1 cellular context compared by ENCODE assay signal in the genomic region with DNA sequence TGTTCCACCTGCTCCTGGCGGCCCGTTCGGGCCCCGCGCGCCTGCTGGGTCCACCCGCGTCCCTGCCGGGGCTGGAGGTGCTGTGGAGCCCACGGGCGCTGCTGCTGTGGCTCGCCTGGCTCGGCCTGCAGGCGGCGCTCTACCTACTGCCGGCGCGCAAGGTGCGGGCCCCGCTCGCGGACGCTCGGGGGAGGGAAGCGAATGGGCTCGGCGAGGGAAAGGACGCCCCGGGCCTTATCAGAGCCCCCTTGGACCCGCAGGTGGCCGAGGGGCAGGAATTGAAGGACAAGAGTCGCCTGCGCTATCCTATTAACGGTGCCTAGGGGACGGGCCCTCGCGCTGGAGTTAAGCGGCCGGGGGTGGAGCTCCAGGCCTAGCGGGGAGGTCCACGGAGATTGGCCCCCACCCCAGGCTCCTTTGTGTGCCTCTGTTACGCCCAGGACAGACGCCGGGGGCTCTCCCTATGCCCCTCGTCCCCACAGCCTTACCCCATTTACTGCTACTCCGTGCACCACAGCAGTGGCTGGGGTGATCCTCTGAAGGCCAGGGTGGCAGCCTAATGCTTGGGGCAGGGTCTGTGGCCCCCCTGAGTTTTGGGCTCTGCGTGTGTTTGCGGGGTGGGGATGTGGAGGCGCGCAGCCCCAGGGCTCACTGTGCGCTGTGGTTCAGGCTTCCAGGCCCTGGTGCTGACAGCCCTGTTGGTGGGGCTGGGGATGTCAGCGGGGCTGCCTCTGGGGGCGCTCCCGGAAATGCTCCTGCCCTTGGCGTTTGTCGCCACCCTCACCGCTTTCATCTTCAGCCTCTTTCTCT.
TF ChIP-seq lines count a peak whose summit lies in the region.

No MANE protein-coding gene starts in this region.

TF ChIP-seq in K562, 482 proteins besides CTCF, POLR2A, EP300 and RAD21 (continued from another document and continues in another):
- TF ChIP-seq FOXP1 (CRISPR knock-in tag; IDR thresholded peaks at IDR 0.05) (0 out of 2 replicates have a peak, but pooled peaks have one; percentile 29), SP2 (IDR thresholded peaks at IDR 0.05; ENCODE audit: extremely low read depth, low read depth, low read length, poor library complexity, severe bottlenecking) (no peak), BCOR (IDR thresholded peaks at IDR 0.05) (no peak), NRF1 (conservative IDR thresholded peaks at IDR 0.05 in 1 of 2, IDR thresholded peaks at IDR 0.05 in 1 of 2) (peak; percentile 34 to 53; a peak in 3 of 4 replicates), CBX1 (IDR thresholded peaks at IDR 0.05; ENCODE audit: low read depth) (peak; percentile 84), NCOA1 (IDR thresholded peaks at IDR 0.05; ENCODE audit: low read depth) (no peak), ADNP (tag; IDR thresholded peaks at IDR 0.05) (no peak), ZBED1 (IDR thresholded peaks at IDR 0.05) (no peak), MAFG (tag; conservative IDR thresholded peaks at IDR 0.05) (no peak), BACH1 (tag; IDR thresholded peaks at IDR 0.05) (no peak), MCM7 (IDR thresholded peaks at IDR 0.05) (no peak), SMAD2 (IDR thresholded peaks at IDR 0.05; ENCODE audit: low read depth, low read length) (no peak), RBM14 (IDR thresholded peaks at IDR 0.05; ENCODE audit: borderline replicate concordance, insufficient read depth, low read depth, low read length) (no peak), GTF2F1 (IDR thresholded peaks at IDR 0.05; ENCODE audit: low read depth, low read length) (no peak), HDAC6 (IDR thresholded peaks at IDR 0.05; ENCODE audit: low read depth, low read length) (no peak), BRD9 (IDR thresholded peaks at IDR 0.05; ENCODE audit: low read depth, partially characterized antibody) (no peak), NBN (IDR thresholded peaks at IDR 0.05; ENCODE audit: low read depth) (no peak), ZNF143 (CRISPR knock-in tag; IDR thresholded peaks at IDR 0.05) (no peak), ZNF253 (CRISPR knock-in tag; conservative IDR thresholded peaks at IDR 0.05) (no peak), RNF2 (IDR thresholded peaks at IDR 0.05) (no peak), ZNF444 (CRISPR knock-in tag; IDR thresholded peaks at IDR 0.05) (no peak; the same call in 1 of the 2 replicates), SPI1 (IDR thresholded peaks at IDR 0.05; ENCODE audit: borderline replicate concordance, low read depth, low read length) (no peak), SETDB1 (IDR thresholded peaks at IDR 0.05; ENCODE audit: low read length) (no peak), BMI1 (IDR thresholded peaks at IDR 0.05; ENCODE audit: low read length) (no peak), ZNF830 (CRISPR knock-in tag; IDR thresholded peaks at IDR 0.05) (no peak), CHCHD3 (CRISPR knock-in tag; IDR thresholded peaks at IDR 0.05) (no peak), TAF15 (IDR thresholded peaks at IDR 0.05; ENCODE audit: low read depth, low read length) (no peak), ZNF134 (CRISPR knock-in tag; conservative IDR thresholded peaks at IDR 0.05) (no peak), PTTG1 (tag; IDR thresholded peaks at IDR 0.05; ENCODE audit: low read depth) (no peak), NR1H2 (CRISPR knock-in tag; IDR thresholded peaks at IDR 0.05) (peak; percentile 51; the same call in 1 of the 2 replicates), U2AF1 (optimal IDR thresholded peaks at IDR 0.05; ENCODE audit: low read depth, low read length) (peak; percentile 82), HSF4 (CRISPR knock-in tag; IDR thresholded peaks at IDR 0.05; ENCODE audit: borderline replicate concordance) (no peak), SMAD4 (CRISPR knock-in tag; conservative IDR thresholded peaks at IDR 0.05) (peak; percentile 56), TAL1 (IDR thresholded peaks at IDR 0.05) (no peak), CBFA2T3 (IDR thresholded peaks at IDR 0.05) (no peak), EZH2 (IDR thresholded peaks at IDR 0.05; ENCODE audit: borderline replicate concordance, low read depth, low read length) (no peak), SREBF1 (IDR thresholded peaks at IDR 0.05; ENCODE audit: borderline replicate concordance, low read depth, low read length) (no peak), ZNF668 (CRISPR knock-in tag; IDR thresholded peaks at IDR 0.05) (no peak)
- TF ChIP-seq, protein P1, sequence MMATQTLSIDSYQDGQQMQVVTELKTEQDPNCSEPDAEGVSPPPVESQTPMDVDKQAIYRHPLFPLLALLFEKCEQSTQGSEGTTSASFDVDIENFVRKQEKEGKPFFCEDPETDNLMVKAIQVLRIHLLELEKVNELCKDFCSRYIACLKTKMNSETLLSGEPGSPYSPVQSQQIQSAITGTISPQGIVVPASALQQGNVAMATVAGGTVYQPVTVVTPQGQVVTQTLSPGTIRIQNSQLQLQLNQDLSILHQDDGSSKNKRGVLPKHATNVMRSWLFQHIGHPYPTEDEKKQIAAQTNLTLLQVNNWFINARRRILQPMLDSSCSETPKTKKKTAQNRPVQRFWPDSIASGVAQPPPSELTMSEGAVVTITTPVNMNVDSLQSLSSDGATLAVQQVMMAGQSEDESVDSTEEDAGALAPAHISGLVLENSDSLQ (IDR thresholded peaks at IDR 0.05), result peak; percentile 49; the same call in 1 of the 2 replicates
- TF ChIP-seq, protein P2, sequence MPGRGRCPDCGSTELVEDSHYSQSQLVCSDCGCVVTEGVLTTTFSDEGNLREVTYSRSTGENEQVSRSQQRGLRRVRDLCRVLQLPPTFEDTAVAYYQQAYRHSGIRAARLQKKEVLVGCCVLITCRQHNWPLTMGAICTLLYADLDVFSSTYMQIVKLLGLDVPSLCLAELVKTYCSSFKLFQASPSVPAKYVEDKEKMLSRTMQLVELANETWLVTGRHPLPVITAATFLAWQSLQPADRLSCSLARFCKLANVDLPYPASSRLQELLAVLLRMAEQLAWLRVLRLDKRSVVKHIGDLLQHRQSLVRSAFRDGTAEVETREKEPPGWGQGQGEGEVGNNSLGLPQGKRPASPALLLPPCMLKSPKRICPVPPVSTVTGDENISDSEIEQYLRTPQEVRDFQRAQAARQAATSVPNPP (IDR thresholded peaks at IDR 0.05; ENCODE audit: borderline replicate concordance, insufficient read depth, insufficient read length), result no peak
- TF ChIP-seq, protein P3, sequence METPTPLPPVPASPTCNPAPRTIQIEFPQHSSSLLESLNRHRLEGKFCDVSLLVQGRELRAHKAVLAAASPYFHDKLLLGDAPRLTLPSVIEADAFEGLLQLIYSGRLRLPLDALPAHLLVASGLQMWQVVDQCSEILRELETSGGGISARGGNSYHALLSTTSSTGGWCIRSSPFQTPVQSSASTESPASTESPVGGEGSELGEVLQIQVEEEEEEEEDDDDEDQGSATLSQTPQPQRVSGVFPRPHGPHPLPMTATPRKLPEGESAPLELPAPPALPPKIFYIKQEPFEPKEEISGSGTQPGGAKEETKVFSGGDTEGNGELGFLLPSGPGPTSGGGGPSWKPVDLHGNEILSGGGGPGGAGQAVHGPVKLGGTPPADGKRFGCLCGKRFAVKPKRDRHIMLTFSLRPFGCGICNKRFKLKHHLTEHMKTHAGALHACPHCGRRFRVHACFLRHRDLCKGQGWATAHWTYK (CRISPR knock-in tag; IDR thresholded peaks at IDR 0.05), result 0 out of 2 replicates have a peak, but pooled peaks have one; percentile 19
- TF ChIP-seq, protein P4, sequence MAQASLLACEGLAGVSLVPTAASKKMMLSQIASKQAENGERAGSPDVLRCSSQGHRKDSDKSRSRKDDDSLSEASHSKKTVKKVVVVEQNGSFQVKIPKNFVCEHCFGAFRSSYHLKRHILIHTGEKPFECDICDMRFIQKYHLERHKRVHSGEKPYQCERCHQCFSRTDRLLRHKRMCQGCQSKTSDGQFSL (CRISPR knock-in tag; IDR thresholded peaks at IDR 0.05), result 0 out of 2 replicates have a peak, but pooled peaks have one; percentile 53
- TF ChIP-seq, protein P4 (tag; IDR thresholded peaks at IDR 0.05), result no peak
- TF ChIP-seq, protein P5, sequence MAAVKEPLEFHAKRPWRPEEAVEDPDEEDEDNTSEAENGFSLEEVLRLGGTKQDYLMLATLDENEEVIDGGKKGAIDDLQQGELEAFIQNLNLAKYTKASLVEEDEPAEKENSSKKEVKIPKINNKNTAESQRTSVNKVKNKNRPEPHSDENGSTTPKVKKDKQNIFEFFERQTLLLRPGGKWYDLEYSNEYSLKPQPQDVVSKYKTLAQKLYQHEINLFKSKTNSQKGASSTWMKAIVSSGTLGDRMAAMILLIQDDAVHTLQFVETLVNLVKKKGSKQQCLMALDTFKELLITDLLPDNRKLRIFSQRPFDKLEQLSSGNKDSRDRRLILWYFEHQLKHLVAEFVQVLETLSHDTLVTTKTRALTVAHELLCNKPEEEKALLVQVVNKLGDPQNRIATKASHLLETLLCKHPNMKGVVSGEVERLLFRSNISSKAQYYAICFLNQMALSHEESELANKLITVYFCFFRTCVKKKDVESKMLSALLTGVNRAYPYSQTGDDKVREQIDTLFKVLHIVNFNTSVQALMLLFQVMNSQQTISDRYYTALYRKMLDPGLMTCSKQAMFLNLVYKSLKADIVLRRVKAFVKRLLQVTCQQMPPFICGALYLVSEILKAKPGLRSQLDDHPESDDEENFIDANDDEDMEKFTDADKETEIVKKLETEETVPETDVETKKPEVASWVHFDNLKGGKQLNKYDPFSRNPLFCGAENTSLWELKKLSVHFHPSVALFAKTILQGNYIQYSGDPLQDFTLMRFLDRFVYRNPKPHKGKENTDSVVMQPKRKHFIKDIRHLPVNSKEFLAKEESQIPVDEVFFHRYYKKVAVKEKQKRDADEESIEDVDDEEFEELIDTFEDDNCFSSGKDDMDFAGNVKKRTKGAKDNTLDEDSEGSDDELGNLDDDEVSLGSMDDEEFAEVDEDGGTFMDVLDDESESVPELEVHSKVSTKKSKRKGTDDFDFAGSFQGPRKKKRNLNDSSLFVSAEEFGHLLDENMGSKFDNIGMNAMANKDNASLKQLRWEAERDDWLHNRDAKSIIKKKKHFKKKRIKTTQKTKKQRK (IDR thresholded peaks at IDR 0.05; ENCODE audit: borderline replicate concordance, low read depth, low read length), result no peak
- TF ChIP-seq, protein P6, sequence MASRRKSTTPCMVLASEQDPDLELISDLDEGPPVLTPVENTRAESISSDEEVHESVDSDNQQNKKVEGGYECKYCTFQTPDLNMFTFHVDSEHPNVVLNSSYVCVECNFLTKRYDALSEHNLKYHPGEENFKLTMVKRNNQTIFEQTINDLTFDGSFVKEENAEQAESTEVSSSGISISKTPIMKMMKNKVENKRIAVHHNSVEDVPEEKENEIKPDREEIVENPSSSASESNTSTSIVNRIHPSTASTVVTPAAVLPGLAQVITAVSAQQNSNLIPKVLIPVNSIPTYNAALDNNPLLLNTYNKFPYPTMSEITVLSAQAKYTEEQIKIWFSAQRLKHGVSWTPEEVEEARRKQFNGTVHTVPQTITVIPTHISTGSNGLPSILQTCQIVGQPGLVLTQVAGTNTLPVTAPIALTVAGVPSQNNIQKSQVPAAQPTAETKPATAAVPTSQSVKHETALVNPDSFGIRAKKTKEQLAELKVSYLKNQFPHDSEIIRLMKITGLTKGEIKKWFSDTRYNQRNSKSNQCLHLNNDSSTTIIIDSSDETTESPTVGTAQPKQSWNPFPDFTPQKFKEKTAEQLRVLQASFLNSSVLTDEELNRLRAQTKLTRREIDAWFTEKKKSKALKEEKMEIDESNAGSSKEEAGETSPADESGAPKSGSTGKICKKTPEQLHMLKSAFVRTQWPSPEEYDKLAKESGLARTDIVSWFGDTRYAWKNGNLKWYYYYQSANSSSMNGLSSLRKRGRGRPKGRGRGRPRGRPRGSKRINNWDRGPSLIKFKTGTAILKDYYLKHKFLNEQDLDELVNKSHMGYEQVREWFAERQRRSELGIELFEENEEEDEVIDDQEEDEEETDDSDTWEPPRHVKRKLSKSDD (conservative IDR thresholded peaks at IDR 0.05; ENCODE audit: low read length), result no peak
- TF ChIP-seq, protein P7, sequence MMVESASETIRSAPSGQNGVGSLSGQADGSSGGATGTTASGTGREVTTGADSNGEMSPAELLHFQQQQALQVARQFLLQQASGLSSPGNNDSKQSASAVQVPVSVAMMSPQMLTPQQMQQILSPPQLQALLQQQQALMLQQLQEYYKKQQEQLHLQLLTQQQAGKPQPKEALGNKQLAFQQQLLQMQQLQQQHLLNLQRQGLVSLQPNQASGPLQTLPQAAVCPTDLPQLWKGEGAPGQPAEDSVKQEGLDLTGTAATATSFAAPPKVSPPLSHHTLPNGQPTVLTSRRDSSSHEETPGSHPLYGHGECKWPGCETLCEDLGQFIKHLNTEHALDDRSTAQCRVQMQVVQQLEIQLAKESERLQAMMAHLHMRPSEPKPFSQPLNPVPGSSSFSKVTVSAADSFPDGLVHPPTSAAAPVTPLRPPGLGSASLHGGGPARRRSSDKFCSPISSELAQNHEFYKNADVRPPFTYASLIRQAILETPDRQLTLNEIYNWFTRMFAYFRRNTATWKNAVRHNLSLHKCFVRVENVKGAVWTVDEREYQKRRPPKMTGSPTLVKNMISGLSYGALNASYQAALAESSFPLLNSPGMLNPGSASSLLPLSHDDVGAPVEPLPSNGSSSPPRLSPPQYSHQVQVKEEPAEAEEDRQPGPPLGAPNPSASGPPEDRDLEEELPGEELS (CRISPR knock-in tag; IDR thresholded peaks at IDR 0.05; ENCODE audit: borderline replicate concordance), result peak; percentile 47; the same call in 1 of the 2 replicates
- TF ChIP-seq, protein P8, sequence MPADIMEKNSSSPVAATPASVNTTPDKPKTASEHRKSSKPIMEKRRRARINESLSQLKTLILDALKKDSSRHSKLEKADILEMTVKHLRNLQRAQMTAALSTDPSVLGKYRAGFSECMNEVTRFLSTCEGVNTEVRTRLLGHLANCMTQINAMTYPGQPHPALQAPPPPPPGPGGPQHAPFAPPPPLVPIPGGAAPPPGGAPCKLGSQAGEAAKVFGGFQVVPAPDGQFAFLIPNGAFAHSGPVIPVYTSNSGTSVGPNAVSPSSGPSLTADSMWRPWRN (IDR thresholded peaks at IDR 0.05; ENCODE audit: low read depth), result no peak
- TF ChIP-seq, protein P9, sequence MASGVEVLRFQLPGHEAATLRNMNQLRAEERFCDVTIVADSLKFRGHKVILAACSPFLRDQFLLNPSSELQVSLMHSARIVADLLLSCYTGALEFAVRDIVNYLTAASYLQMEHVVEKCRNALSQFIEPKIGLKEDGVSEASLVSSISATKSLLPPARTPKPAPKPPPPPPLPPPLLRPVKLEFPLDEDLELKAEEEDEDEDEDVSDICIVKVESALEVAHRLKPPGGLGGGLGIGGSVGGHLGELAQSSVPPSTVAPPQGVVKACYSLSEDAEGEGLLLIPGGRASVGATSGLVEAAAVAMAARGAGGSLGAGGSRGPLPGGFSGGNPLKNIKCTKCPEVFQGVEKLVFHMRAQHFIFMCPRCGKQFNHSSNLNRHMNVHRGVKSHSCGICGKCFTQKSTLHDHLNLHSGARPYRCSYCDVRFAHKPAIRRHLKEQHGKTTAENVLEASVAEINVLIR (CRISPR knock-in tag; IDR thresholded peaks at IDR 0.05), result no peak
- TF ChIP-seq, protein P10, sequence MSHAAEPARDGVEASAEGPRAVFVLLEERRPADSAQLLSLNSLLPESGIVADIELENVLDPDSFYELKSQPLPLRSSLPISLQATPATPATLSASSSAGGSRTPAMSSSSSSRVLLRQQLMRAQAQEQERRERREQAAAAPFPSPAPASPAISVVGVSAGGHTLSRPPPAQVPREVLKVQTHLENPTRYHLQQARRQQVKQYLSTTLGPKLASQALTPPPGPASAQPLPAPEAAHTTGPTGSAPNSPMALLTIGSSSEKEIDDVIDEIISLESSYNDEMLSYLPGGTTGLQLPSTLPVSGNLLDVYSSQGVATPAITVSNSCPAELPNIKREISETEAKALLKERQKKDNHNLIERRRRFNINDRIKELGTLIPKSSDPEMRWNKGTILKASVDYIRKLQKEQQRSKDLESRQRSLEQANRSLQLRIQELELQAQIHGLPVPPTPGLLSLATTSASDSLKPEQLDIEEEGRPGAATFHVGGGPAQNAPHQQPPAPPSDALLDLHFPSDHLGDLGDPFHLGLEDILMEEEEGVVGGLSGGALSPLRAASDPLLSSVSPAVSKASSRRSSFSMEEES (CRISPR knock-in tag; IDR thresholded peaks at IDR 0.05), result no peak
